In the genomic region with DNA sequence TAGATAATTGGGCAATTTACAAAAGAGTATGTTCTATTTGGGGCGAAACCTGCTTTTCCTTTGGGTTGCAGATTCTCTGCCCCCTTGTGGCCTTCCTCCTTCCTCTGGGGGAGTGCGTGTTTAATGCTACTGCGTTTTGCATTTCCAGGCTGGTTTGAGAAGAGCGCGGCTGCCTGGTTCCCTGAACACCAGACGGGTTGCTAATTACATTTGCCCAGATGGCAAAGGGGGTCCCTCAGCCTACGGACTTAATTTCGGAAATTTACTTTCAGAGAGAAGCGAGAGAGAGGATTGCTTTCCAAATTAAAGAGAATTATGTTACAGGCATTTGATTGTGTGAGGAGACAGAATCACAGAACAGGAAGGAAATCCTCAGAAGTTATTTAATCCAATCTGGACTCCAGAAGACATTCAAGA, we compare ENCODE assay signal across 9 cellular contexts.
DNase-seq lines count a peak whose midpoint lies in the region; ATAC-seq, FAIRE-seq and TF ChIP-seq lines count a peak whose summit lies in the region.
"Had no signal": no experiment of that assay in that cellular context is flagged by ENCODE, and none has a peak within 500 bp of the region (broad histone marks: within the 10 kb centered on the region; RNA-seq: fewer than 3 reads in every experiment).

No MANE protein-coding gene starts in this region.

- H3K4me3 ChIP-seq in MM.1S (ENCODE audit: low read length): no peak overlapping the region
- no peak overlapping the region for H3K4me3 ChIP-seq in gastroesophageal sphincter
- H3K4me3 ChIP-seq: ascending aorta had no signal

- H3K4me1 Mint-ChIP-seq in activated T-helper 1 cell treated with anti-CD3 and anti-CD28 coated beads, Interleukin-12 subunit alpha, Interleukin-12 subunit beta, Interleukin-2, Interleukin-4 antibody, amounts not matched to agents 30 ng/mL and 10 ng/mL and 1 ng/mL, durations not matched to agents 14 hours and 24 hours and 36 hours (ENCODE audit: low read depth): no peaks in the 10 kb centered on the region

- H2AFZ ChIP-seq in MM.1S (ENCODE audit: low read length): no peak overlapping the region

- no peaks in the 10 kb centered on the region for H3K27me3 ChIP-seq in MM.1S (replicated peaks; ENCODE audit: insufficient read depth, low read length)
- no peaks in the 10 kb centered on the region for H3K27me3 ChIP-seq in gastroesophageal sphincter
- H3K27me3 ChIP-seq: ascending aorta had no signal

- no peak overlapping the region for H3K4me2 ChIP-seq in MM.1S (ENCODE audit: low read depth, low read length)

- DNase-seq in MM.1S: no peak
- DNase-seq in activated CD4-positive, alpha-beta T cell treated with anti-CD3 and anti-CD28 coated beads, Interleukin-2, amount 50 U/mL, for 1 hour: peak; percentile 16
- DNase-seq in omental fat pad (ENCODE audit: low spot score): no peak
- DNase-seq in activated T-helper 1 cell treated with anti-CD3 and anti-CD28 coated beads, Interleukin-12 subunit alpha, Interleukin-12 subunit beta, Interleukin-2, Interleukin-4 antibody, amounts not matched to agents 30 ng/mL and 10 ng/mL and 1 ng/mL, durations not matched to agents 14 hours and 24 hours and 36 hours (ENCODE audit: low spot score): no peak

- H3K27ac ChIP-seq in MM.1S (ENCODE audit: low read length) (no peak overlapping the region), gastroesophageal sphincter (no peak overlapping the region)
- H3K27ac ChIP-seq: ascending aorta had no signal

- H3K36me3 Mint-ChIP-seq in activated T-helper 1 cell treated with anti-CD3 and anti-CD28 coated beads, Interleukin-12 subunit alpha, Interleukin-12 subunit beta, Interleukin-2, Interleukin-4 antibody, amounts not matched to agents 30 ng/mL and 10 ng/mL and 1 ng/mL, durations not matched to agents 14 hours and 24 hours and 36 hours (ENCODE audit: low read depth): peaks cover 3% of the 10 kb centered on the region

- no peak overlapping the region for H3K4me3 Mint-ChIP-seq in activated T-helper 1 cell treated with anti-CD3 and anti-CD28 coated beads, Interleukin-12 subunit alpha, Interleukin-12 subunit beta, Interleukin-2, Interleukin-4 antibody, amounts not matched to agents 30 ng/mL and 10 ng/mL and 1 ng/mL, durations not matched to agents 14 hours and 24 hours and 36 hours

- H3K4me1 ChIP-seq in MM.1S (ENCODE audit: low read length) (no peaks in the 10 kb centered on the region), gastroesophageal sphincter (no peaks in the 10 kb centered on the region)
- H3K4me1 ChIP-seq: ascending aorta had no signal

- TF ChIP-seq POLR2A in gastroesophageal sphincter (IDR thresholded peaks at IDR 0.05): no peak

- no peaks in the 10 kb centered on the region for H3F3A ChIP-seq in MM.1S (ENCODE audit: insufficient read depth, low read length)

- no peak overlapping the region for H3K9ac ChIP-seq in MM.1S (ENCODE audit: low read length)

- H3K9me3 ChIP-seq in MM.1S (replicated peaks; ENCODE audit: insufficient read depth, low read length) (no peaks in the 10 kb centered on the region), gastroesophageal sphincter (no peaks in the 10 kb centered on the region)
- H3K9me3 ChIP-seq: ascending aorta had no signal

- TF ChIP-seq EP300 in gastroesophageal sphincter (IDR thresholded peaks at IDR 0.05): no peak

- H3K27ac Mint-ChIP-seq in activated T-helper 1 cell treated with anti-CD3 and anti-CD28 coated beads, Interleukin-12 subunit alpha, Interleukin-12 subunit beta, Interleukin-2, Interleukin-4 antibody, amounts not matched to agents 30 ng/mL and 10 ng/mL and 1 ng/mL, durations not matched to agents 14 hours and 24 hours and 36 hours: no peak overlapping the region

- H3K79me2 ChIP-seq in MM.1S (ENCODE audit: low read length): no peaks in the 10 kb centered on the region

- WGBS in gastroesophageal sphincter (ENCODE audit: low coverage in 1 of 2), 2 donors: 9 to 15% methylated on average over 2 to 7 of the region's 9 CpGs

- TF ChIP-seq CTCF in MM.1S (IDR thresholded peaks at IDR 0.05; ENCODE audit: low read length) (peak; percentile 39), gastroesophageal sphincter (IDR thresholded peaks at IDR 0.05) (peak; percentile 33 to 74 (median 50)), omental fat pad (IDR thresholded peaks at IDR 0.05) (no peak)

- peaks cover 19% of the 10 kb centered on the region for H3K27me3 Mint-ChIP-seq in activated T-helper 1 cell treated with anti-CD3 and anti-CD28 coated beads, Interleukin-12 subunit alpha, Interleukin-12 subunit beta, Interleukin-2, Interleukin-4 antibody, amounts not matched to agents 30 ng/mL and 10 ng/mL and 1 ng/mL, durations not matched to agents 14 hours and 24 hours and 36 hours (ENCODE audit: insufficient read depth)

- peak; percentile 3 for FAIRE-seq in G401.6 (lab: Jason Lieb, UNC)

- ATAC-seq in gastroesophageal sphincter (no peak), omental fat pad (ENCODE audit: low FRiP score) (peak; percentile 57), GM18519 (IDR thresholded peaks at IDR 0.05; ENCODE audit: low FRiP score, unreplicated experiment) (no peak), GM18868 (IDR thresholded peaks at IDR 0.05; ENCODE audit: unreplicated experiment) (no peak)

- H3K9me3 Mint-ChIP-seq in activated T-helper 1 cell treated with anti-CD3 and anti-CD28 coated beads, Interleukin-12 subunit alpha, Interleukin-12 subunit beta, Interleukin-2, Interleukin-4 antibody, amounts not matched to agents 30 ng/mL and 10 ng/mL and 1 ng/mL, durations not matched to agents 14 hours and 24 hours and 36 hours: peaks cover 8% of the 10 kb centered on the region

- no peaks in the 10 kb centered on the region for H4K20me1 ChIP-seq in MM.1S (ENCODE audit: insufficient read depth, low read length)

- intact Hi-C loops in activated T-helper 1 cell treated with anti-CD3 and anti-CD28 coated beads, Interleukin-12 subunit alpha, Interleukin-12 subunit beta, Interleukin-2, Interleukin-4 antibody, amounts not matched to agents 30 ng/mL and 10 ng/mL and 1 ng/mL, durations not matched to agents 14 hours and 24 hours and 36 hours (cut with micrococcal nuclease): no loop called here

- no peaks in the 10 kb centered on the region for H3K9me2 ChIP-seq in MM.1S (replicated peaks; ENCODE audit: insufficient read depth, low read length)

- H3K36me3 ChIP-seq in MM.1S (replicated peaks; ENCODE audit: insufficient read depth, low read length) (no peaks in the 10 kb centered on the region), gastroesophageal sphincter (no peaks in the 10 kb centered on the region)
- H3K36me3 ChIP-seq: ascending aorta had no signal

Comparison
In these comparisons a context has a peak if more than half of its experiments do, and no peak if none do; other contexts are left out.
1. CTCF ChIP-seq: peak in MM.1S (single experiment) and gastroesophageal sphincter (4 of 4); none in omental fat pad (0 of 3).